8 cellular contexts compared by ENCODE assay signal in genomic region chr1:160539896-160540858, GRCh38. TPM values are rescaled to one million over a fixed set of nuclear protein-coding genes. Genes with fewer than 3 reads are reported as not detected.
DNase-seq lines count a peak whose midpoint lies in the region; ATAC-seq and TF ChIP-seq lines count a peak whose summit lies in the region.

No MANE protein-coding gene starts in this region.

- no peak overlapping the region for H2AFZ ChIP-seq in osteoblast (ENCODE audit: low read length)

- WGBS in liver: 33% methylated on average over 11 of the region's 11 CpGs

- H3K27ac ChIP-seq in liver (ENCODE audit: low read depth in 1 of 2, low read length in 2 of 2): peak overlapping the region; percentile 36 to 68
- H3K27ac ChIP-seq in osteoblast (ENCODE audit: low read depth, low read length): no peak overlapping the region

- H3K4me3 ChIP-seq in liver (ENCODE audit: low read depth in 1 of 3, low read length in 3 of 3) (no peak overlapping the region), osteoblast (ENCODE audit: insufficient read depth, low read length) (no peak overlapping the region)

- TF ChIP-seq CTCF in liver (IDR thresholded peaks at IDR 0.05; ENCODE audit: low read depth, low read length, missing input control) (no peak), osteoblast (IDR thresholded peaks at IDR 0.05; ENCODE audit: extremely low read depth, low read depth, low read length) (no peak)

- DNase-seq in GF-D8 (lab: John Stamatoyannopoulos, UW): peak; percentile 100
- DNase-seq in HUDEP-2 (lab: John Stamatoyannopoulos, UW; ENCODE audit: unreplicated experiment in 76 of 76): peak in 74 of 76 experiments; percentile 68 to 99 (median 94)
- DNase-seq in activated CD4-positive, alpha-beta T cell treated with anti-CD3 and anti-CD28 coated beads, Interleukin-2, amount 50 U/mL, for 1 hour: peak; percentile 35
- DNase-seq in osteoblast (ENCODE audit: insufficient read length, low spot score, missing footprints): no peak
- no peak for DNase-seq in hippocampal formation (lab: John Stamatoyannopoulos, UW)
- DNase-seq in C1 segment of cervical spinal cord (lab: John Stamatoyannopoulos, UW): no peak

- H3K9ac ChIP-seq in liver (ENCODE audit: low read depth in 1 of 2, low read length in 2 of 2): peak overlapping the region; percentile 18 to 45

- no peaks in the 10 kb centered on the region for H3K27me3 ChIP-seq in liver (ENCODE audit: control insufficient read depth in 4 of 4, insufficient read depth in 4 of 4, low read length in 3 of 4)
- no peaks in the 10 kb centered on the region for H3K27me3 ChIP-seq in osteoblast (ENCODE audit: insufficient read depth, low read length)

- no peak overlapping the region for H3K4me2 ChIP-seq in osteoblast (ENCODE audit: insufficient read depth, low read length)

- H3K9me3 ChIP-seq in liver (ENCODE audit: control insufficient read depth in 4 of 4, low read length in 3 of 4): peaks cover 1 to 3% (median 2%) of the 10 kb centered on the region in 4 donors
- no peaks in the 10 kb centered on the region for H3K9me3 ChIP-seq in osteoblast (ENCODE audit: low read depth, low read length)

- ATAC-seq in GM21367 (IDR thresholded peaks at IDR 0.05; ENCODE audit: unreplicated experiment): peak; percentile 89

- no peaks in the 10 kb centered on the region for H4K20me1 ChIP-seq in osteoblast (ENCODE audit: insufficient read depth, low read length)

- TF ChIP-seq RAD21 in liver (IDR thresholded peaks at IDR 0.05): no peak

- H3K79me2 ChIP-seq in osteoblast (ENCODE audit: insufficient read depth, low read length): no peaks in the 10 kb centered on the region

- H3K36me3 ChIP-seq in liver (ENCODE audit: control insufficient read depth in 4 of 4, insufficient read depth in 3 of 4, low read depth in 1 of 4, low read length in 3 of 4): no peaks in the 10 kb centered on the region
- H3K36me3 ChIP-seq in osteoblast (ENCODE audit: insufficient read depth, low read length): no peaks in the 10 kb centered on the region

- H3K4me1 ChIP-seq in liver (ENCODE audit: control insufficient read depth in 4 of 4, insufficient read depth in 4 of 4, low read length in 3 of 4) (peaks cover 7 to 53% (median 47%) of the 10 kb centered on the region in 4 donors), osteoblast (ENCODE audit: insufficient read depth, low read length) (no peaks in the 10 kb centered on the region)

TF ChIP-seq in liver, 16 proteins besides CTCF, POLR2A, EP300 and RAD21:
- peak in 1 of 2 donors; percentile 9 for TF ChIP-seq HNF4A (conservative IDR thresholded peaks at IDR 0.05)
- TF ChIP-seq TAF1 (conservative IDR thresholded peaks at IDR 0.05): no peak
- no peak for TF ChIP-seq EGR1 (IDR thresholded peaks at IDR 0.05; ENCODE audit: low read depth in 2 of 2)
- no peak for TF ChIP-seq HNF4G (IDR thresholded peaks at IDR 0.05)
- TF ChIP-seq ZBTB33 (IDR thresholded peaks at IDR 0.05): no peak
- no peak for TF ChIP-seq MAX (IDR thresholded peaks at IDR 0.05)
- TF ChIP-seq ATF3 (IDR thresholded peaks at IDR 0.05): no peak
- TF ChIP-seq YY1 (IDR thresholded peaks at IDR 0.05): peak; percentile 42
- TF ChIP-seq JUND (IDR thresholded peaks at IDR 0.05): no peak
- TF ChIP-seq FOXA2 (IDR thresholded peaks at IDR 0.05): no peak
- TF ChIP-seq FOXA1 (IDR thresholded peaks at IDR 0.05): no peak
- no peak for TF ChIP-seq REST (IDR thresholded peaks at IDR 0.05)
- peak; percentile 26 for TF ChIP-seq SP1 (IDR thresholded peaks at IDR 0.05)
- TF ChIP-seq GABPA (IDR thresholded peaks at IDR 0.05 in 1 of 2, conservative IDR thresholded peaks at IDR 0.05 in 1 of 2): no peak
- no peak for TF ChIP-seq RXRA (IDR thresholded peaks at IDR 0.05)
- no peak for TF ChIP-seq NR2F2 (IDR thresholded peaks at IDR 0.05)

RNA-seq across cellular contexts. Expression of gene SLAMF6, which starts 17.1 kb away (rescaled TPM):
- total RNA-seq in liver (1 to 10 TPM; 1.0 to 1.2 TPM), osteoblast (not detected in 2 replicates)
- under 1 TPM; 0.76 to 0.84 TPM for polyA plus RNA-seq in liver

RNA-seq across cellular contexts. Expression of gene CD84, which starts 39.1 kb away (rescaled TPM):
- total RNA-seq in liver: 1 to 10 TPM; 5.8 to 8.8 TPM
- 1 to 10 TPM; 2.1 to 3.0 TPM for polyA plus RNA-seq in liver
- total RNA-seq in osteoblast: 0.29 and 0.36 TPM in 2 replicates

Comparison
In these comparisons a context has a peak if more than half of its experiments do, and no peak if none do; other contexts are left out.
1. DNase-seq: peak in GF-D8 (single experiment), HUDEP-2 (74 of 76) and activated CD4-positive, alpha-beta T cell treated with anti-CD3 and anti-CD28 coated beads, Interleukin-2, amount 50 U/mL, for 1 hour (single experiment); none in osteoblast (single experiment), hippocampal formation (0 of 2) and C1 segment of cervical spinal cord (0 of 14).